In the genomic region with DNA sequence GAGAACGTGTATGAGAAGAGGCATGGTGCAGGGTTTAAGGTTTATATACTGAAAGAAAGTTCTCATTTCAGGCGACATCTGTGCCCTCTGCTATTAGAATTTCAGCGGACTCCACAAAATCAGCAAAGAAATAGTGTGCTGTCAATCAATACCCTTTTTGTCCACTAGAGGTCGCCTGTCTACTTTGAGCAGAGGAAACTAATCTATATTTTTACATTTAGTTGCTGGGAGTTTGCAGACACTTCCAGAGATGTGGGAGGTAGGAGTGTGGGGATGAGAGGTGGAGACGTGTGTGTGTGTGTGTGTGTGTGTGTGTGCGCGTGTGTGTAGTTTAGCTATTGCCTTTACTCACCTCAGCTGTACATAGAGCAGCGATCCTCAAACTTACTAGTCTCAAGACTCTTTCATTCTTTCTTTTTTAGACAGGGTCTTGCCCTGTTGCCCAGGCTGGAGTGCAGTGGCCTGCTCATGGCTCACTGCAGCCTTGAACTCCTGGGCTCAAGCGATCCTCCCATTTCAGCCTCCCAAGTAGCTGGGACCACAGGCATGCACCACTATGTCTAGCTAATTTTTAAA, we compare ENCODE assay signal across 8 cellular contexts. TPM values are rescaled to one million over a fixed set of nuclear protein-coding genes. Genes with fewer than 3 reads are reported as not detected.
DNase-seq lines count a peak whose midpoint lies in the region; ATAC-seq and TF ChIP-seq lines count a peak whose summit lies in the region.

No MANE protein-coding gene starts in this region.

- CTCF ChIA-PET in SK-N-SH (lab: Yijun Ruan, JAX) = interaction anchor here (0.7 to 5.2 kb wide), 23 partner anchors 9 to 223 kb away, joined by 3 to 58 read pairs (median 5); partner anchors contain the start of genes DHX34 and INAFM1

- H4K20me1 ChIP-seq in DND-41 (ENCODE audit: insufficient read depth, low read length) (peaks cover 3% of the 10 kb centered on the region; the same call in 1 of the 2 replicates), SK-N-SH (ENCODE audit: insufficient read depth) (no peaks in the 10 kb centered on the region)

- H3F3A ChIP-seq in SK-N-SH (replicated peaks; ENCODE audit: insufficient read depth) = peaks cover 17% of the 10 kb centered on the region

- H3K27me3 ChIP-seq in DND-41 (ENCODE audit: insufficient read depth, low read length, poor library complexity) (no peaks in the 10 kb centered on the region), SK-N-SH (ENCODE audit: insufficient read depth) (no peaks in the 10 kb centered on the region), endodermal cell (ENCODE audit: control insufficient read depth, insufficient read depth, low read length, poor library complexity, severe bottlenecking) (no peaks in the 10 kb centered on the region)

- H3K36me3 ChIP-seq in DND-41 (ENCODE audit: insufficient read depth, low read length) = no peaks in the 10 kb centered on the region
- H3K36me3 ChIP-seq in SK-N-SH (replicated peaks in 1 of 2; ENCODE audit: control insufficient read depth in 1 of 2, insufficient read depth in 2 of 2, low read length in 1 of 2) = no peaks in the 10 kb centered on the region
- peaks cover 2% of the 10 kb centered on the region for H3K36me3 ChIP-seq in endodermal cell (ENCODE audit: control insufficient read depth, insufficient read depth, low read length)

- H3K4me3 Mint-ChIP-seq in endodermal cell = no peak overlapping the region
- H3K4me3 Mint-ChIP-seq in naive thymus-derived CD8-positive, alpha-beta T cell = no peak overlapping the region

- H3K4me3 ChIP-seq in DND-41 (ENCODE audit: low read depth in 1 of 2, low read length in 2 of 2) = no peak overlapping the region
- no peak overlapping the region for H3K4me3 ChIP-seq in NB4 (ENCODE audit: low read depth, low read length)
- H3K4me3 ChIP-seq in SK-N-SH (ENCODE audit: low read depth in 2 of 2, low read length in 1 of 2) = no peak overlapping the region
- H3K4me3 ChIP-seq in endodermal cell (ENCODE audit: low read length) = no peak overlapping the region

- TF ChIP-seq CTCF in 22Rv1 (IDR thresholded peaks at IDR 0.05) (peak; percentile 93), DND-41 (IDR thresholded peaks at IDR 0.05; ENCODE audit: borderline replicate concordance, extremely low read depth, low read length, poor library complexity, severe bottlenecking) (peak; percentile 96), NB4 (IDR thresholded peaks at IDR 0.05; ENCODE audit: low read depth, low read length) (peak; percentile 99), SK-N-SH (IDR thresholded peaks at IDR 0.05) (peak; percentile 88), endodermal cell (conservative IDR thresholded peaks at IDR 0.05) (peak; percentile 86)

- H3K4me1 Mint-ChIP-seq in endodermal cell = no peaks in the 10 kb centered on the region
- peaks cover 7 to 19% (median 14%) of the 10 kb centered on the region in 4 donors for H3K4me1 Mint-ChIP-seq in naive thymus-derived CD8-positive, alpha-beta T cell

- no peak for TF ChIP-seq POLR2A in NB4 (IDR thresholded peaks at IDR 0.05; ENCODE audit: extremely low read depth, insufficient read length)

- POLR2A ChIA-PET in SK-N-SH (lab: Yijun Ruan, JAX) = no interaction called here
- POLR2A ChIA-PET in naive thymus-derived CD8-positive, alpha-beta T cell (lab: Charles Lee) = interaction anchor here (1.2 kb wide), 1 partner anchor 10 kb away, joined by 4 read pairs; the partner anchor contains the start of gene INAFM1

- no peaks in the 10 kb centered on the region for H3K36me3 Mint-ChIP-seq in endodermal cell (ENCODE audit: low read depth)
- H3K36me3 Mint-ChIP-seq in naive thymus-derived CD8-positive, alpha-beta T cell = peaks cover 0 to 5% (median 0%) of the 10 kb centered on the region in 3 donors

- ATAC-seq in DND-41 (ENCODE audit: insufficient read depth, low read depth) (peak; percentile 58), GM21447 (IDR thresholded peaks at IDR 0.05; ENCODE audit: unreplicated experiment) (no peak)
- peak; percentile 43 to 60 for ATAC-seq in naive thymus-derived CD8-positive, alpha-beta T cell

- H2AFZ ChIP-seq in DND-41 (ENCODE audit: low read depth, low read length) = no peak overlapping the region
- H2AFZ ChIP-seq in SK-N-SH (ENCODE audit: low read depth) = no peak overlapping the region

- H3K9ac ChIP-seq in DND-41 (ENCODE audit: low read depth, low read length) = no peak overlapping the region
- H3K9ac ChIP-seq in SK-N-SH = no peak overlapping the region
- no peak overlapping the region for H3K9ac ChIP-seq in endodermal cell (ENCODE audit: extremely low read depth, low read length, poor library complexity, severe bottlenecking)

- 28% methylated on average over 9 of the region's 9 CpGs for WGBS in SK-N-SH (ENCODE audit: low lambda C conversion rate)
- WGBS in endodermal cell (ENCODE audit: insufficient coverage in 1 of 2, insufficient read length in 1 of 2), 2 experiments = 39 to 47% methylated on average over 5 to 6 of the region's 9 CpGs

- H3K79me2 ChIP-seq in DND-41 (ENCODE audit: insufficient read depth, low read length) (no peaks in the 10 kb centered on the region), SK-N-SH (ENCODE audit: insufficient read depth) (no peaks in the 10 kb centered on the region)

- H3K9me3 ChIP-seq in DND-41 (ENCODE audit: insufficient read depth, low read length, severe bottlenecking) (no peaks in the 10 kb centered on the region), SK-N-SH (no peaks in the 10 kb centered on the region), endodermal cell (ENCODE audit: control insufficient read depth, low read length) (peaks cover 14% of the 10 kb centered on the region)

- DNase-seq in DND-41 = peak; percentile 50
- DNase-seq in NB4 (ENCODE audit: low read depth) = peak; percentile 91
- DNase-seq in SK-N-SH = peak; percentile 56
- peak; percentile 73 for DNase-seq in endodermal cell
- DNase-seq in naive thymus-derived CD8-positive, alpha-beta T cell = peak in 7 of 10 donors; percentile 33 to 74 (median 60)
- DNase-seq in posterior vena cava (ENCODE audit: low spot score) = no peak

- intact Hi-C loops in posterior vena cava (cut with DNase I) = loop anchor here in 1 of 2 donors (5.0 to 10.0 kb wide), 2 partner anchors 108 to 420 kb away; no protein-coding TSS in a partner anchor

- H3K4me2 ChIP-seq in DND-41 (ENCODE audit: insufficient read depth, low read length) (no peak overlapping the region), SK-N-SH (no peak overlapping the region)

- H3K27ac ChIP-seq in 22Rv1 = no peak overlapping the region
- H3K27ac ChIP-seq in DND-41 (ENCODE audit: low read length) = no peak overlapping the region
- no peak overlapping the region for H3K27ac ChIP-seq in SK-N-SH (ENCODE audit: low read depth in 2 of 2, low read length in 1 of 2)
- H3K27ac ChIP-seq in endodermal cell (ENCODE audit: low read depth, low read length) = no peak overlapping the region

- no peaks in the 10 kb centered on the region for H3K27me3 Mint-ChIP-seq in endodermal cell (ENCODE audit: insufficient read depth)
- H3K27me3 Mint-ChIP-seq in naive thymus-derived CD8-positive, alpha-beta T cell = no peaks in the 10 kb centered on the region

- H3K9me2 ChIP-seq in SK-N-SH = no peaks in the 10 kb centered on the region

- peaks cover 3% of the 10 kb centered on the region for H3K9me3 Mint-ChIP-seq in endodermal cell
- H3K9me3 Mint-ChIP-seq in naive thymus-derived CD8-positive, alpha-beta T cell = no peaks in the 10 kb centered on the region

- no peak for TF ChIP-seq EP300 in SK-N-SH (IDR thresholded peaks at IDR 0.05; ENCODE audit: borderline replicate concordance in 1 of 2, low read depth in 1 of 2, low read length in 1 of 2)

- no peaks in the 10 kb centered on the region for H3K4me1 ChIP-seq in DND-41 (ENCODE audit: insufficient read depth, low read length)
- H3K4me1 ChIP-seq in SK-N-SH (ENCODE audit: control insufficient read depth in 1 of 2, insufficient read depth in 2 of 2, low read depth in 1 of 2, low read length in 1 of 2) = peaks cover 0 to 8% of the 10 kb centered on the region in 2 experiments; a peak in 2 of 4 replicates
- H3K4me1 ChIP-seq in endodermal cell (ENCODE audit: control insufficient read depth, insufficient read depth, low read length) = no peaks in the 10 kb centered on the region

- TF ChIP-seq RAD21 in SK-N-SH (IDR thresholded peaks at IDR 0.05; ENCODE audit: low read length) = peak; percentile 66

- H3K27ac Mint-ChIP-seq in endodermal cell = no peak overlapping the region
- peak overlapping the region in 1 of 10 donors; percentile 40 for H3K27ac Mint-ChIP-seq in naive thymus-derived CD8-positive, alpha-beta T cell

RNA-seq across cellular contexts. Expression of gene INAFM1, which starts 9.7 kb away (rescaled TPM):
- 3.8 and 5.5 TPM in 2 replicates for polyA plus RNA-seq in SK-N-SH (2012; rRNA removed)
- 2.3 and 3.0 TPM in 2 replicates for polyA plus RNA-seq in SK-N-SH (2012; cell fraction: cytosol; rRNA removed)
- polyA plus RNA-seq in SK-N-SH (2012; cell fraction: nucleus; rRNA removed) = 10.2 and 19.9 TPM in 2 replicates
- total RNA-seq in endodermal cell (10 to 100 TPM in 1 of 2 donors, 1 to 10 TPM in 1; 8.7 to 11.5 TPM), posterior vena cava (10 to 100 TPM; 28.2 to 38.6 TPM)
- 14.7 TPM for polyA plus RNA-seq in endodermal cell (2013, experiment 1 of 2)
- polyA plus RNA-seq in endodermal cell (2013, experiment 2 of 2) = 15.5 TPM
- 10 to 100 TPM; 17.6 to 19.7 TPM for total RNA-seq in naive thymus-derived CD8-positive, alpha-beta T cell
- polyA plus RNA-seq in naive thymus-derived CD8-positive, alpha-beta T cell = 1 to 10 TPM; 2.4 to 5.3 (median 3.4) TPM

RNA-seq across cellular contexts. Expression of gene C5AR1, which starts 25.2 kb away (rescaled TPM):
- 1.2 and 1.3 TPM in 2 replicates for polyA plus RNA-seq in SK-N-SH (2012; rRNA removed)
- 0.51 and 0.54 TPM in 2 replicates for polyA plus RNA-seq in SK-N-SH (2012; cell fraction: cytosol; rRNA removed)
- polyA plus RNA-seq in SK-N-SH (2012; cell fraction: nucleus; rRNA removed) = 10.5 and 11.2 TPM in 2 replicates
- under 1 TPM in 1 of 2 donors, not detected in 1; 0.48 TPM for total RNA-seq in endodermal cell
- polyA plus RNA-seq in endodermal cell (2013, experiment 1 of 2) = 1.2 TPM
- 0.37 TPM for polyA plus RNA-seq in endodermal cell (2013, experiment 2 of 2)
- total RNA-seq in naive thymus-derived CD8-positive, alpha-beta T cell = 1 to 10 TPM; 2.6 TPM
- under 1 TPM in 1 of 3 donors, not detected in 2; 0.15 TPM for polyA plus RNA-seq in naive thymus-derived CD8-positive, alpha-beta T cell
- total RNA-seq in posterior vena cava = 10 to 100 TPM; 30.6 to 33.4 TPM

RNA-seq across cellular contexts. Expression of gene CCDC9, which starts 28.1 kb away (rescaled TPM):
- 9.8 and 12.4 TPM in 2 replicates for polyA plus RNA-seq in SK-N-SH (2012; rRNA removed)
- 4.0 and 5.3 TPM in 2 replicates for polyA plus RNA-seq in SK-N-SH (2012; cell fraction: cytosol; rRNA removed)
- 28.4 and 46.4 TPM in 2 replicates for polyA plus RNA-seq in SK-N-SH (2012; cell fraction: nucleus; rRNA removed)
- total RNA-seq in endodermal cell (10 to 100 TPM; 33.8 to 46.2 TPM), posterior vena cava (10 to 100 TPM; 31.6 to 33.5 TPM)
- polyA plus RNA-seq in endodermal cell (2013, experiment 1 of 2) = 25.5 TPM
- 23.5 TPM for polyA plus RNA-seq in endodermal cell (2013, experiment 2 of 2)
- 10 to 100 TPM; 53.0 to 53.1 TPM for total RNA-seq in naive thymus-derived CD8-positive, alpha-beta T cell
- 10 to 100 TPM in 1 of 3 donors, 1 to 10 TPM in 2; 5.0 to 10.8 (median 7.1) TPM for polyA plus RNA-seq in naive thymus-derived CD8-positive, alpha-beta T cell

RNA-seq across cellular contexts. Expression of gene C5AR2, which starts 47.6 kb away (rescaled TPM):
- 0.02 TPM in 1 of 2 replicates, not detected in the other for polyA plus RNA-seq in SK-N-SH (2012; rRNA removed)
- polyA plus RNA-seq in SK-N-SH (2012; cell fraction: cytosol; rRNA removed) = 0.01 TPM in 1 of 2 replicates, not detected in the other
- polyA plus RNA-seq in SK-N-SH (2012; cell fraction: nucleus; rRNA removed) = 0.05 TPM in 1 of 2 replicates, not detected in the other
- total RNA-seq in endodermal cell = not detected
- polyA plus RNA-seq in endodermal cell (2013, experiment 1 of 2) = not detected
- polyA plus RNA-seq in endodermal cell (2013, experiment 2 of 2) = not detected
- total RNA-seq in naive thymus-derived CD8-positive, alpha-beta T cell = under 1 TPM; 0.29 to 0.30 TPM
- not detected for polyA plus RNA-seq in naive thymus-derived CD8-positive, alpha-beta T cell
- 1 to 10 TPM; 2.7 to 8.2 TPM for total RNA-seq in posterior vena cava

RNA-seq across cellular contexts. Expression of gene BBC3, which starts 53.4 kb away (rescaled TPM):
- polyA plus RNA-seq in SK-N-SH (2012; rRNA removed) = 14.5 and 16.1 TPM in 2 replicates
- 9.9 and 12.9 TPM in 2 replicates for polyA plus RNA-seq in SK-N-SH (2012; cell fraction: cytosol; rRNA removed)
- polyA plus RNA-seq in SK-N-SH (2012; cell fraction: nucleus; rRNA removed) = 14.3 and 14.4 TPM in 2 replicates
- 10 to 100 TPM in 1 of 2 donors, 1 to 10 TPM in 1; 8.8 to 13.4 TPM for total RNA-seq in endodermal cell
- 25.1 TPM for polyA plus RNA-seq in endodermal cell (2013, experiment 1 of 2)
- 23.6 TPM for polyA plus RNA-seq in endodermal cell (2013, experiment 2 of 2)
- total RNA-seq in naive thymus-derived CD8-positive, alpha-beta T cell = 10 to 100 TPM; 37.0 to 37.4 TPM
- 10 to 100 TPM in 1 of 3 donors, 1 to 10 TPM in 2; 7.2 to 13.0 (median 7.3) TPM for polyA plus RNA-seq in naive thymus-derived CD8-positive, alpha-beta T cell
- total RNA-seq in posterior vena cava = 1 to 10 TPM; 3.7 to 4.2 TPM

Comparison
In these comparisons a context has a peak if more than half of its experiments do, and no peak if none do; other contexts are left out.
1. RNA of gene C5AR1, which starts 25.2 kb away (total RNA-seq): 30.6 to 33.4 TPM in posterior vena cava; 2.6 TPM in naive thymus-derived CD8-positive, alpha-beta T cell and 0.48 TPM in endodermal cell; every median in the first group is over 4 times any median in the second.
2. Peak in every context shown above with its lines, with median percentiles within 50 percentile points of each other: CTCF ChIP-seq.